Comparison of ENCODE assay signal across 8 cellular contexts in the genomic region with DNA sequence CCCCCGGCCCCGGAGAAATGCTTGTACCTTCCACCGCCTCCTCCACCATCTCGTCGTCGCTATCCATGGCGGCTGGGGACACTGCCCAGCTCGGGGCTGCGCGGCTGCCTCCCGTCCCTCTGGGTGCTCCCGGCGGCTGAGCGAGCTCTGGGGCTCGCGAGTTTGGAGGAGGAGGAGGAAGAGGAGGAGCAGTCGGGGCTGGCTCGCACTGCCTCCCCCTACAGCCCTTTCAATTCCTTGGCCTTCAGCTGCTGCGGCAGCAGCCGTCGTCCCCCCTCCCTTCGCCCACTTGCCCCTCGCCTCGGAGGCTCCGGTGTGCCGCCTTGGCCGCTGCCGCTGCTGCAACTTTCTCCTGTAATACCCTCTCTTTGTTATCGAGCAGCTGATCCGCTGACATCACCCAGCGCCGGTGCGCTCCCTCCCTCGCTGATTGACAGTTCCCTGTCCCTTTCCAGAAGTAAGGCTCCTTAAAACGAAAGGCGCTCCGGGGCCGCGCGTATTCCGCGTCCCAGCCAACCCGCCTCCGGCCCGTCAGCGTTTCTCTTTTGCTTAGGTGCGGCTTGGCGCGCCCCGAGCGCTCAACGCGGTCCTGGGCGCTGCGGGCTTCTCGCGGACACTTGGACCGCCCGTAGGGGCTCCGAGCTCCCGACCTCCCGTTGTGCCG. TPM values are rescaled to one million over a fixed set of nuclear protein-coding genes. Genes with fewer than 3 reads are reported as not detected.
DNase-seq lines count a peak whose midpoint lies in the region; ATAC-seq and TF ChIP-seq lines count a peak whose summit lies in the region.

A gene (minus strand): TSS at position 149 of the 664 bp plus-strand sequence. CDS start 82 bp downstream, at position 67.

- peak within 1 kb of the TSS; percentile 93 for H3K4me3 Mint-ChIP-seq in activated CD8-positive, alpha-beta T cell treated with anti-CD3 and anti-CD28 coated beads for 36 hours

- peaks cover 11% of the 10 kb centered on the region for H3K27me3 Mint-ChIP-seq in activated CD8-positive, alpha-beta T cell treated with anti-CD3 and anti-CD28 coated beads for 36 hours

- peaks cover 4% of the 10 kb centered on the region for H3K36me3 Mint-ChIP-seq in activated CD8-positive, alpha-beta T cell treated with anti-CD3 and anti-CD28 coated beads for 36 hours (ENCODE audit: low read depth)

- no peaks in the 10 kb centered on the region for H3K27me3 ChIP-seq in lower lobe of right lung (ENCODE audit: low read depth)

- H3K4me1 ChIP-seq in lower lobe of right lung, result peaks cover 76% of the 10 kb centered on the region

- peak within 1 kb of the TSS; percentile 79 for H3K4me3 ChIP-seq in lower lobe of right lung

- DNase-seq in DMS79 treated with DMSO at 0.1 percent for 48 hours (lab: John Stamatoyannopoulos, UW) (peak; percentile 26), DMS79 (lab: John Stamatoyannopoulos, UW) (no peak), NCI-H82 treated with DMSO at 0.1 percent for 48 hours (lab: John Stamatoyannopoulos, UW; ENCODE audit: unreplicated experiment) (peak; percentile 60), lower lobe of right lung (peak; percentile 84)
- DNase-seq in activated CD8-positive, alpha-beta T cell treated with anti-CD3 and anti-CD28 coated beads for 36 hours, result peak; percentile 75
- peak; percentile 50 for DNase-seq in effector CD4-positive, alpha-beta T cell
- peak; percentile 60 for DNase-seq in stimulated activated CD4-positive, alpha-beta T cell treated with anti-CD3 and anti-CD28 coated beads, Interleukin-4, amount 100 ng/mL, for 24 hours

- CTCF ChIA-PET in activated CD8-positive, alpha-beta T cell treated with anti-CD3 and anti-CD28 coated beads for 36 hours (lab: Charles Lee), result interaction anchor here (0.7 to 2.7 kb wide), 4 partner anchors 11 to 101 kb away, joined by 3 to 7 read pairs (median 3); no protein-coding TSS in a partner anchor

- peak within 1 kb of the TSS; percentile 99 for H3K27ac ChIP-seq in lower lobe of right lung

- H3K36me3 ChIP-seq in lower lobe of right lung, result no peaks in the 10 kb centered on the region

- ATAC-seq in HG03439 (IDR thresholded peaks at IDR 0.05; ENCODE audit: unreplicated experiment) (peak; percentile 41), lower lobe of right lung (peak; percentile 76 to 82)
- peak; percentile 38 for ATAC-seq in activated CD8-positive, alpha-beta T cell treated with anti-CD3 and anti-CD28 coated beads for 36 hours

- H3K9me3 Mint-ChIP-seq in activated CD8-positive, alpha-beta T cell treated with anti-CD3 and anti-CD28 coated beads for 36 hours, result no peaks in the 10 kb centered on the region

- POLR2A ChIA-PET in activated CD8-positive, alpha-beta T cell treated with anti-CD3 and anti-CD28 coated beads for 36 hours (lab: Charles Lee), result interaction anchor here (0.7 to 3.3 kb wide), 8 partner anchors 13 to 130 kb away, joined by 3 to 14 read pairs (median 4); a partner anchor contains a TSS

- no peaks in the 10 kb centered on the region for H3K9me3 ChIP-seq in lower lobe of right lung

- H3K4me1 Mint-ChIP-seq in activated CD8-positive, alpha-beta T cell treated with anti-CD3 and anti-CD28 coated beads for 36 hours (ENCODE audit: low read depth), result peaks cover 48% of the 10 kb centered on the region

- peak within 1 kb of the TSS; percentile 95 for H3K27ac Mint-ChIP-seq in activated CD8-positive, alpha-beta T cell treated with anti-CD3 and anti-CD28 coated beads for 36 hours

- no peak for TF ChIP-seq CTCF in activated CD8-positive, alpha-beta T cell treated with anti-CD3 and anti-CD28 coated beads for 36 hours (IDR thresholded peaks at IDR 0.05)
- peak; percentile 20 for TF ChIP-seq CTCF in lower lobe of right lung (IDR thresholded peaks at IDR 0.05)

- intact Hi-C loops in activated CD8-positive, alpha-beta T cell treated with anti-CD3 and anti-CD28 coated beads for 36 hours (cut with micrococcal nuclease), result no loop called here
- intact Hi-C loops in lower lobe of right lung (cut with DNase I), result no loop called here

RNA-seq across cellular contexts. Expression of the gene that starts here (rescaled TPM):
- 10 to 100 TPM; 10.4 to 12.1 TPM for total RNA-seq in activated CD8-positive, alpha-beta T cell treated with anti-CD3 and anti-CD28 coated beads for 36 hours
- 39.4 TPM for total RNA-seq in lower lobe of right lung
